8 cellular contexts compared by ENCODE assay signal in the genomic region with DNA sequence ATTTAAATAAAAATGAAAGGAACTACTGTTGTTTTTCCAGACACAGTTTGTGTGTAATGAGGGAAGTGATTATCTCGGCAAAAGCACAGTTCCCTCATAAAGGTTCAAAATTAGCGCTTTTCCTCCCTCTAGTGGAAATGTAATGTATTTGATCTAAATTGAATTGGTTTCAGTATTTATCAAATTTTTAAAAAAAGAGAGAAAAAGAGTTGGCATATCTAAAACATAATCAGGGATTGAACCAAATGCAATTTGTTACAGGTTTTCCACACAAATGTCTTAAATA. TPM values are rescaled to one million over a fixed set of nuclear protein-coding genes. Genes with fewer than 3 reads are reported as not detected.
DNase-seq lines count a peak whose midpoint lies in the region; ATAC-seq, FAIRE-seq and TF ChIP-seq lines count a peak whose summit lies in the region.

No MANE protein-coding gene starts in this region.

- no peaks in the 10 kb centered on the region for H3K36me3 ChIP-seq in Peyer's patch
- no peaks in the 10 kb centered on the region for H3K36me3 ChIP-seq in smooth muscle cell (ENCODE audit: low read depth)

- no peaks in the 10 kb centered on the region for H4K20me1 ChIP-seq in smooth muscle cell (ENCODE audit: low read depth)

- no peaks in the 10 kb centered on the region for H3K79me2 ChIP-seq in smooth muscle cell (ENCODE audit: low read depth)

- no peak overlapping the region for H3K4me3 ChIP-seq in A549
- no peak overlapping the region for H3K4me3 ChIP-seq in Peyer's patch
- H3K4me3 ChIP-seq in fibroblast of villous mesenchyme (ENCODE audit: low read depth, low read length), result no peak overlapping the region
- no peak overlapping the region for H3K4me3 ChIP-seq in smooth muscle cell

- no peak overlapping the region for H3K27ac ChIP-seq in A549
- no peak overlapping the region for H3K27ac ChIP-seq in Peyer's patch
- peak overlapping the region; percentile 48 for H3K27ac ChIP-seq in smooth muscle cell (ENCODE audit: low read depth)
- H3K27ac ChIP-seq in caudate nucleus (ENCODE audit: low read depth, low read length), result no peak overlapping the region

- TF ChIP-seq POLR2A in A549 (IDR thresholded peaks at IDR 0.05; ENCODE audit: low read length) (no peak), Peyer's patch (IDR thresholded peaks at IDR 0.05) (no peak)

- H3K9me3 ChIP-seq in A549, result 0 out of 3 replicates have a peak, but pooled peaks cover 7% of the 10 kb centered on the region
- H3K9me3 ChIP-seq in Peyer's patch, result peaks cover 0 to 3% (median 0%) of the 10 kb centered on the region in 4 donors
- peaks cover 5% of the 10 kb centered on the region for H3K9me3 ChIP-seq in smooth muscle cell (replicated peaks; ENCODE audit: low read depth)

- peak overlapping the region; percentile 88 for H2AFZ ChIP-seq in smooth muscle cell (ENCODE audit: low read depth)

- peak; percentile 35; the same call in 2 of the 3 replicates for TF ChIP-seq CTCF in A549 (IDR thresholded peaks at IDR 0.05)
- TF ChIP-seq CTCF in GM12874 (IDR thresholded peaks at IDR 0.05; ENCODE audit: insufficient read depth, low read depth, low read length), result 0 out of 2 replicates have a peak, but pooled peaks have one; percentile 14
- TF ChIP-seq CTCF in Peyer's patch (IDR thresholded peaks at IDR 0.05), result peak in 5 of 6 experiments; percentile 7 to 40 (median 24)
- TF ChIP-seq CTCF in fibroblast of villous mesenchyme (IDR thresholded peaks at IDR 0.05; ENCODE audit: insufficient read depth, low read depth, low read length), result peak; percentile 37
- TF ChIP-seq CTCF in smooth muscle cell (IDR thresholded peaks at IDR 0.05; ENCODE audit: borderline replicate concordance, insufficient read depth, poor library complexity, severe bottlenecking), result peak; percentile 64

- H3K9ac ChIP-seq in smooth muscle cell (ENCODE audit: low read depth), result no peak overlapping the region

- no peak for FAIRE-seq in A549 (lab: Jason Lieb, UNC)

- POLR2A ChIA-PET in A549 (lab: Yijun Ruan, JAX), result no interaction called here

- ATAC-seq in A549, result 0 out of 6 replicates have a peak, but pooled peaks of 1 of the 2 experiments have one; percentile 29
- no peak for ATAC-seq in GM19023 (IDR thresholded peaks at IDR 0.05; ENCODE audit: unreplicated experiment)

- peak in 1 of 2 experiments; percentile 28 for DNase-seq in A549 (ENCODE audit: low read depth in 1 of 2, low spot score in 1 of 2)
- DNase-seq in Peyer's patch, result no peak
- DNase-seq in fibroblast of villous mesenchyme (ENCODE audit: low read depth), result peak; percentile 67
- no peak for DNase-seq in smooth muscle cell (lab: John Stamatoyannopoulos, UW; ENCODE audit: unreplicated experiment)
- DNase-seq in caudate nucleus (lab: John Stamatoyannopoulos, UW), result no peak
- DNase-seq in stimulated activated CD4-positive, alpha-beta T cell treated with anti-CD3 and anti-CD28 coated beads, Interleukin-2, amount 100 ng/mL, for 48 hours, result no peak

- H3K4me2 ChIP-seq in A549, result no peak overlapping the region
- H3K4me2 ChIP-seq in smooth muscle cell, result peak overlapping the region; percentile 71

- CTCF ChIA-PET in A549 (lab: Yijun Ruan, JAX), result interaction anchor here (1.2 kb wide), 1 partner anchor 216 kb away, joined by 3 read pairs; no protein-coding TSS in a partner anchor

- 27% methylated on average over 2 of the region's 2 CpGs for WGBS in A549 (ENCODE audit: missing lambda C conversion rate)
- 12% methylated on average over 2 of the region's 2 CpGs for WGBS in smooth muscle cell (ENCODE audit: low lambda C conversion rate)

- H3K27me3 ChIP-seq in Peyer's patch (no peaks in the 10 kb centered on the region), smooth muscle cell (ENCODE audit: low read depth) (no peaks in the 10 kb centered on the region)

- peak; percentile 48 to 51; a peak in 4 of 5 replicates for TF ChIP-seq RAD21 in A549 (conservative IDR thresholded peaks at IDR 0.05 in 1 of 2, IDR thresholded peaks at IDR 0.05 in 1 of 2)

- H3K4me1 ChIP-seq in A549, result no peaks in the 10 kb centered on the region
- H3K4me1 ChIP-seq in Peyer's patch, result no peaks in the 10 kb centered on the region
- peaks cover 3% of the 10 kb centered on the region for H3K4me1 ChIP-seq in smooth muscle cell (ENCODE audit: low read depth)

- TF ChIP-seq EP300 in A549 (IDR thresholded peaks at IDR 0.05), result no peak

- H3F3A ChIP-seq in smooth muscle cell (ENCODE audit: low read depth), result no peaks in the 10 kb centered on the region

TF ChIP-seq in A549, 52 proteins besides CTCF, POLR2A, EP300 and RAD21:
- TF ChIP-seq SMC3 (IDR thresholded peaks at IDR 0.05) (no peak), TFCP2L1 (CRISPR knock-in tag; IDR thresholded peaks at IDR 0.05) (no peak), EHMT2 (IDR thresholded peaks at IDR 0.05; ENCODE audit: low read depth) (no peak), HDAC2 (IDR thresholded peaks at IDR 0.05) (no peak)
TF ChIP-seq in A549: peak in this region for 0.

RNA-seq across cellular contexts. Expression of a gene that starts 37.5 kb away (rescaled TPM):
- polyA plus RNA-seq in A549 (2011; rRNA removed), result 0.12 and 0.17 TPM in 2 replicates
- 0.17 and 0.29 TPM in 2 replicates for polyA plus RNA-seq in A549 (2012; cell fraction: cytosol; rRNA removed)
- polyA plus RNA-seq in A549 (2012; cell fraction: nucleus; rRNA removed), result 0.16 and 0.62 TPM in 2 replicates
- 0.22 to 0.41 TPM (median 0.22 TPM) in 3 replicates for polyA plus RNA-seq in A549 (2017; fragmentation: RNase III; extraction: RNeasy Plus Mini Kit Qiagen cat#74134 plus additional on column Dnase treatment)
- polyA minus RNA-seq in A549 (2011; rRNA and poly(A)+ RNA removed), result not detected in 2 replicates
- total RNA-seq in Peyer's patch, result 10 to 100 TPM in 3 of 4 donors, 1 to 10 TPM in 1; 7.4 to 13.2 (median 11.4) TPM
- 1.7 and 1.9 TPM in 2 replicates for total RNA-seq in fibroblast of villous mesenchyme
- total RNA-seq in smooth muscle cell, result 0.31 TPM in 1 of 2 replicates, not detected in the other
- polyA plus RNA-seq in smooth muscle cell, result 0.19 TPM in 1 of 2 replicates, not detected in the other

RNA-seq across cellular contexts. Expression of a gene that starts 49.3 kb away (rescaled TPM):
- polyA plus RNA-seq in A549 (2011; rRNA removed) (0.06 and 0.13 TPM in 2 replicates), A549 (2017; fragmentation: RNase III; extraction: RNeasy Plus Mini Kit Qiagen cat#74134 plus additional on column Dnase treatment) (0.03 to 0.04 TPM in 2 of 3 replicates, not detected in the other), smooth muscle cell (not detected in 2 replicates)
- not detected in 2 replicates for polyA plus RNA-seq in A549 (2012; cell fraction: cytosol; rRNA removed)
- not detected in 2 replicates for polyA plus RNA-seq in A549 (2012; cell fraction: nucleus; rRNA removed)
- not detected in 2 replicates for polyA minus RNA-seq in A549 (2011; rRNA and poly(A)+ RNA removed)
- total RNA-seq in Peyer's patch (1 to 10 TPM; 1.2 to 5.8 (median 2.2) TPM), fibroblast of villous mesenchyme (0.64 and 1.3 TPM in 2 replicates), smooth muscle cell (not detected in 2 replicates)

Comparison
In these comparisons a context has a peak if more than half of its experiments do, and no peak if none do; other contexts are left out.
1. CTCF ChIP-seq: peak in every context shown above with its lines; median percentile 64 in smooth muscle cell; 37 in fibroblast of villous mesenchyme; 35 in A549; 24 in Peyer's patch; 14 in GM12874.